ENCODE assay signal across 8 cellular contexts in genomic region chr17:59357929-59358328, GRCh38. TPM values are rescaled to one million over a fixed set of nuclear protein-coding genes. Genes with fewer than 3 reads are reported as not detected.
DNase-seq lines count a peak whose midpoint lies in the region; ATAC-seq, FAIRE-seq and TF ChIP-seq lines count a peak whose summit lies in the region.

No MANE protein-coding gene starts in this region.

- H3K9ac ChIP-seq in K562 (ENCODE audit: insufficient read depth in 1 of 2, low read depth in 2 of 2, low read length in 2 of 2) (no peak overlapping the region), MM.1S (ENCODE audit: low read length) (no peak overlapping the region)

- peaks cover 67 to 89% (median 85%) of the 10 kb centered on the region in 3 donors for H3K4me1 Mint-ChIP-seq in naive B cell

- H3K4me2 ChIP-seq in K562 (ENCODE audit: insufficient read depth, low read length), result no peak overlapping the region
- H3K4me2 ChIP-seq in MM.1S (ENCODE audit: low read depth, low read length), result no peak overlapping the region

- POLR2A ChIA-PET in K562 (lab: Yijun Ruan, JAX), result no interaction called here

- CTCF ChIA-PET in K562 (lab: Yijun Ruan, JAX; ENCODE audit: low intra/inter-chr PET ratio), result no interaction called here

- H3K27me3 ChIP-seq in K562 (ENCODE audit: control insufficient read depth in 2 of 2, insufficient read depth in 2 of 2, low read length in 2 of 2) (peaks cover 8 to 23% of the 10 kb centered on the region in 2 experiments; a peak in 4 of 5 replicates), MM.1S (replicated peaks; ENCODE audit: insufficient read depth, low read length) (no peaks in the 10 kb centered on the region)

- H3K79me2 ChIP-seq in K562 (ENCODE audit: control insufficient read depth, insufficient read depth, low read length) (no peaks in the 10 kb centered on the region), MM.1S (ENCODE audit: low read length) (no peaks in the 10 kb centered on the region)

- FAIRE-seq in K562 (lab: Jason Lieb, UNC), result no peak

- in situ Hi-C loops in K562 (cut with MboI), result no loop called here

- 36% methylated on average over 1 of the region's 1 CpG for WGBS in K562 (ENCODE audit: insufficient coverage, low coverage, missing lambda C conversion rate)

- peaks cover 0 to 4% (median 0%) of the 10 kb centered on the region in 7 donors for H3K9me3 Mint-ChIP-seq in naive B cell

- H3F3A ChIP-seq in MM.1S (ENCODE audit: insufficient read depth, low read length), result peaks cover 6% of the 10 kb centered on the region; the same call in 1 of the 2 replicates

- H4K20me1 ChIP-seq in K562 (replicated peaks; ENCODE audit: control insufficient read depth, insufficient read depth, low read length) (peaks cover 15% of the 10 kb centered on the region; the same call in 1 of the 2 replicates), MM.1S (ENCODE audit: insufficient read depth, low read length) (no peaks in the 10 kb centered on the region)

- H3K36me3 ChIP-seq in K562 (ENCODE audit: control insufficient read depth, insufficient read depth, low read length) (no peaks in the 10 kb centered on the region), MM.1S (replicated peaks; ENCODE audit: insufficient read depth, low read length) (no peaks in the 10 kb centered on the region)

- ATAC-seq in K562 (no peak), naive B cell (ENCODE audit: low read depth in 2 of 2) (no peak), GM19455 (IDR thresholded peaks at IDR 0.05; ENCODE audit: unreplicated experiment) (no peak)

- TF ChIP-seq CTCF in K562 (IDR thresholded peaks at IDR 0.05 in 2 of 3, conservative IDR thresholded peaks at IDR 0.05 in 1 of 3; ENCODE audit: insufficient read depth in 2 of 3, low read depth in 1 of 3, low read length in 3 of 3) (no peak), MM.1S (IDR thresholded peaks at IDR 0.05; ENCODE audit: low read length) (no peak)

- H3K27ac Mint-ChIP-seq in naive B cell, result peak overlapping the region in 4 of 6 donors; percentile 8 to 81 (median 65)

- H3K4me3 ChIP-seq in K562, result no peak overlapping the region
- no peak overlapping the region for H3K4me3 ChIP-seq in MM.1S (ENCODE audit: low read length)

- no peak overlapping the region for H3K27ac ChIP-seq in K562 (ENCODE audit: extremely low read depth, low read depth, low read length)
- no peak overlapping the region for H3K27ac ChIP-seq in MM.1S (ENCODE audit: low read length)

- TF ChIP-seq EP300 in K562 (IDR thresholded peaks at IDR 0.05; ENCODE audit: low read length), result no peak

- DNase-seq in AG08396 (ENCODE audit: low spot score) (peak; percentile 50), HS-5 (ENCODE audit: low read depth) (peak; percentile 79), K562 (ENCODE audit: extremely low read depth in 1 of 4, low spot score in 3 of 4) (no peak), naive B cell (no peak), NCI-H1417 (lab: John Stamatoyannopoulos, UW) (no peak), MM.1S (no peak), NK-92 (lab: John Stamatoyannopoulos, UW; ENCODE audit: unreplicated experiment) (no peak)

- H3K9me1 ChIP-seq in K562 (ENCODE audit: control insufficient read depth, insufficient read depth, low read length), result no peaks in the 10 kb centered on the region

- TF ChIP-seq RAD21 in K562 (CRISPR knock-in tag; conservative IDR thresholded peaks at IDR 0.05 in 1 of 2, IDR thresholded peaks at IDR 0.05 in 1 of 2), result no peak

- TF ChIP-seq POLR2A in K562 (conservative IDR thresholded peaks at IDR 0.05), result no peak

- H2AFZ ChIP-seq in K562 (ENCODE audit: low read depth, low read length) (no peak overlapping the region), MM.1S (ENCODE audit: low read length) (no peak overlapping the region)

- H3K9me3 ChIP-seq in K562 (replicated peaks; ENCODE audit: control insufficient read depth, insufficient read depth, low read depth, low read length) (no peaks in the 10 kb centered on the region), MM.1S (replicated peaks; ENCODE audit: insufficient read depth, low read length) (no peaks in the 10 kb centered on the region)

- no peaks in the 10 kb centered on the region for H3K27me3 Mint-ChIP-seq in naive B cell

- BruUV-seq in K562 (replicated peaks; lab: Mats Ljungman, UMichigan), result no TSS peak

- H3K4me1 ChIP-seq in K562 (replicated peaks in 1 of 2; ENCODE audit: control insufficient read depth in 2 of 2, insufficient read depth in 2 of 2, low read length in 2 of 2) (no peaks in the 10 kb centered on the region), MM.1S (ENCODE audit: low read length) (peaks cover 18% of the 10 kb centered on the region)

- H3K36me3 Mint-ChIP-seq in naive B cell, result peaks cover 34 to 38% of the 10 kb centered on the region in 2 donors

- no peaks in the 10 kb centered on the region for H3K9me2 ChIP-seq in MM.1S (replicated peaks; ENCODE audit: insufficient read depth, low read length)

- peak overlapping the region in 3 of 8 donors; percentile 3 to 44 (median 26) for H3K4me3 Mint-ChIP-seq in naive B cell

- intact Hi-C loops in K562 (cut with micrococcal nuclease), result no loop called here

TF ChIP-seq in K562, 482 proteins besides CTCF, POLR2A, EP300 and RAD21:
- TF ChIP-seq NELFE (IDR thresholded peaks at IDR 0.05; ENCODE audit: insufficient read depth, insufficient read length), result no peak
- no peak for TF ChIP-seq NFRKB (IDR thresholded peaks at IDR 0.05; ENCODE audit: low read depth)
- TF ChIP-seq ZFP91 (CRISPR knock-in tag; IDR thresholded peaks at IDR 0.05), result no peak
- no peak for TF ChIP-seq ETV6 (IDR thresholded peaks at IDR 0.05; ENCODE audit: borderline replicate concordance in 1 of 2, low read depth in 2 of 2, low read length in 1 of 2)
- no peak for TF ChIP-seq ETV6 (CRISPR knock-in tag; IDR thresholded peaks at IDR 0.05; ENCODE audit: borderline replicate concordance)
- TF ChIP-seq DDX20 (tag; IDR thresholded peaks at IDR 0.05; ENCODE audit: low read depth), result no peak
- no peak for TF ChIP-seq TAF9B (IDR thresholded peaks at IDR 0.05; ENCODE audit: partially characterized antibody)
- no peak for TF ChIP-seq ZNF311 (CRISPR knock-in tag; IDR thresholded peaks at IDR 0.05)
- peak; percentile 35; the same call in 1 of the 2 replicates for TF ChIP-seq ATF3 (IDR thresholded peaks at IDR 0.05)
- no peak for TF ChIP-seq ATF3 (CRISPR knock-in tag; conservative IDR thresholded peaks at IDR 0.05)

RNA-seq across cellular contexts. Expression of gene YPEL2, which starts 26.5 kb away (rescaled TPM):
- total RNA-seq in K562 (2011; cell fraction: chromatin; rRNA removed; ENCODE audit: low replicate concordance), result 5.5 and 7.2 TPM in 2 replicates
- total RNA-seq in K562 (2011; cell fraction: nucleolus; rRNA removed), result 2.8 and 3.0 TPM in 2 replicates
- total RNA-seq in K562 (2011; cell fraction: nucleoplasm; rRNA removed), result 3.4 and 5.6 TPM in 2 replicates
- total RNA-seq in K562 (2014; rRNA removed), result 0.14 and 1.1 TPM in 2 replicates
- 0.47 and 0.57 TPM in 2 replicates for total RNA-seq in K562 (2014; rRNA removed; fragmentation: Illumina TruSeq; extraction: Trizol)
- total RNA-seq in K562 (2015; rRNA removed; fragmentation: Illumina TruSeq; extraction: Trizol), result 0.33 and 0.38 TPM in 2 replicates
- total RNA-seq in K562 (2021), result 0.54 and 0.71 TPM in 2 replicates
- 2.4 and 3.2 TPM in 2 replicates for polyA plus RNA-seq in K562 (2011; rRNA removed)
- 1.1 and 1.7 TPM in 2 replicates for polyA plus RNA-seq in K562 (2011; cell fraction: cytosol; rRNA removed)
- polyA plus RNA-seq in K562 (2011; cell fraction: nucleus; rRNA removed), result 3.9 and 5.7 TPM in 2 replicates
- 0.40 and 0.53 TPM in 2 replicates for polyA plus RNA-seq in K562 (2012)
- 0.61 and 0.83 TPM in 2 replicates for polyA plus RNA-seq in K562 (2014; fragmentation: Illumina TruSeq; extraction: Trizol)
- under 1 TPM; 0.11 to 0.13 TPM for polyA plus RNA-seq in K562 (2014; fragmentation: Nextera tagmentation; extraction: Ambion mirVana)
- 0.59 and 0.68 TPM in 2 replicates for polyA plus RNA-seq in K562 (2014; rRNA removed)
- 1.8 and 2.3 TPM in 2 replicates for polyA minus RNA-seq in K562 (2011; rRNA and poly(A)+ RNA removed)
- polyA minus RNA-seq in K562 (2011; cell fraction: cytosol; rRNA and poly(A)+ RNA removed), result 0.67 and 2.2 TPM in 2 replicates
- polyA minus RNA-seq in K562 (2011; cell fraction: nucleus; rRNA and poly(A)+ RNA removed), result 1.2 and 2.1 TPM in 2 replicates
- 10 to 100 TPM; 18.8 to 42.5 (median 32.3) TPM for polyA plus RNA-seq in naive B cell (ENCODE audit: low read depth in 6 of 6)

Comparison
In these comparisons a context has a peak if more than half of its experiments do, and no peak if none do; other contexts are left out.
1. DNase-seq: peak in AG08396 (single experiment) and HS-5 (single experiment); none in K562 (0 of 4), naive B cell (single experiment), NCI-H1417 (0 of 3), MM.1S (single experiment) and NK-92 (single experiment).